24 cellular contexts compared by ENCODE assay signal in genomic region chr2:121030523-121030922, GRCh38.
"Had no signal": no experiment of that assay in that cellular context is flagged by ENCODE, and none has a peak within 500 bp of the region (broad histone marks: within the 10 kb centered on the region; RNA-seq: fewer than 3 reads in every experiment).

No MANE protein-coding gene starts in this region.

- ATAC-seq: esophagus mucosa; gastrocnemius medialis; left lobe of liver; naive thymus-derived CD4-positive, alpha-beta T cell; stimulated activated memory B cell treated with anti-CD40 and anti-IgM and Interleukin-4, amounts not matched to agents 10 μg/mL and 1 μg/mL and 100 μg/mL, for 72 hours; stimulated activated naive CD8-positive, alpha-beta T cell treated with anti-CD3 and anti-CD28 coated beads, Interleukin-15, Interleukin-2, amounts not matched to agents 100 U/mL and 50 U/mL, for 24 hours had no signal

- H3K9me3 Mint-ChIP-seq: endodermal cell; neural progenitor cell; stimulated activated memory B cell treated with anti-CD40 and anti-IgM and Interleukin-4, amounts not matched to agents 10 μg/mL and 1 μg/mL and 100 μg/mL, for 72 hours had no signal

- H3K4me3 Mint-ChIP-seq: endodermal cell; naive thymus-derived CD4-positive, alpha-beta T cell; nephron; neural progenitor cell; stimulated activated memory B cell treated with anti-CD40 and anti-IgM and Interleukin-4, amounts not matched to agents 10 μg/mL and 1 μg/mL and 100 μg/mL, for 72 hours had no signal

- H3K27ac Mint-ChIP-seq: endodermal cell; naive thymus-derived CD4-positive, alpha-beta T cell; nephron; neural progenitor cell; progenitor cell of endocrine pancreas; stimulated activated memory B cell treated with anti-CD40 and anti-IgM and Interleukin-4, amounts not matched to agents 10 μg/mL and 1 μg/mL and 100 μg/mL, for 72 hours had no signal

- H3K4me1 Mint-ChIP-seq: endodermal cell; naive thymus-derived CD4-positive, alpha-beta T cell; stimulated activated memory B cell treated with anti-CD40 and anti-IgM and Interleukin-4, amounts not matched to agents 10 μg/mL and 1 μg/mL and 100 μg/mL, for 72 hours had no signal

- H3K36me3 Mint-ChIP-seq: naive thymus-derived CD4-positive, alpha-beta T cell; neural progenitor cell; stimulated activated memory B cell treated with anti-CD40 and anti-IgM and Interleukin-4, amounts not matched to agents 10 μg/mL and 1 μg/mL and 100 μg/mL, for 72 hours had no signal

- H3K27me3 Mint-ChIP-seq: stimulated activated memory B cell treated with anti-CD40 and anti-IgM and Interleukin-4, amounts not matched to agents 10 μg/mL and 1 μg/mL and 100 μg/mL, for 72 hours had no signal

- DNase-seq: dorsolateral prefrontal cortex; effector CD8-positive, alpha-beta T cell; endodermal cell; foreskin fibroblast; gastrocnemius medialis; kidney; mammary epithelial cell; mesendoderm; midbrain; naive thymus-derived CD4-positive, alpha-beta T cell; sigmoid colon; stimulated activated CD4-positive, alpha-beta T cell treated with anti-CD3 and anti-CD28 coated beads, Interleukin-2, amount 100 ng/mL, for 24 hours; stimulated activated CD4-positive, alpha-beta T cell treated with anti-CD3 and anti-CD28 coated beads, Interleukin-4, amount 100 ng/mL, for 4 hours; stimulated activated naive CD8-positive, alpha-beta T cell treated with anti-CD3 and anti-CD28 coated beads, Interleukin-15, Interleukin-2, amounts not matched to agents 100 U/mL and 50 U/mL, for 24 hours; substantia nigra; testis; tibial artery; uterus had no signal
